In genomic region chr3:195542691-195543641, GRCh38 we compare ENCODE assay signal across 1 cellular context.
TF ChIP-seq lines count a peak whose summit lies in the region.

Gene PPP1R2, minus strand, starts transcription at chr3:195543325. Its CDS starts 300 bp downstream, at chr3:195543025.

TF ChIP-seq in HepG2, 621 proteins besides CTCF, POLR2A, EP300 and RAD21 (continued from another document and continues in another):
- TF ChIP-seq SOX6 (IDR thresholded peaks at IDR 0.05), result no peak
- peak; percentile 72 for TF ChIP-seq SOX6 (CRISPR knock-in tag; IDR thresholded peaks at IDR 0.05)
- TF ChIP-seq, protein P1, sequence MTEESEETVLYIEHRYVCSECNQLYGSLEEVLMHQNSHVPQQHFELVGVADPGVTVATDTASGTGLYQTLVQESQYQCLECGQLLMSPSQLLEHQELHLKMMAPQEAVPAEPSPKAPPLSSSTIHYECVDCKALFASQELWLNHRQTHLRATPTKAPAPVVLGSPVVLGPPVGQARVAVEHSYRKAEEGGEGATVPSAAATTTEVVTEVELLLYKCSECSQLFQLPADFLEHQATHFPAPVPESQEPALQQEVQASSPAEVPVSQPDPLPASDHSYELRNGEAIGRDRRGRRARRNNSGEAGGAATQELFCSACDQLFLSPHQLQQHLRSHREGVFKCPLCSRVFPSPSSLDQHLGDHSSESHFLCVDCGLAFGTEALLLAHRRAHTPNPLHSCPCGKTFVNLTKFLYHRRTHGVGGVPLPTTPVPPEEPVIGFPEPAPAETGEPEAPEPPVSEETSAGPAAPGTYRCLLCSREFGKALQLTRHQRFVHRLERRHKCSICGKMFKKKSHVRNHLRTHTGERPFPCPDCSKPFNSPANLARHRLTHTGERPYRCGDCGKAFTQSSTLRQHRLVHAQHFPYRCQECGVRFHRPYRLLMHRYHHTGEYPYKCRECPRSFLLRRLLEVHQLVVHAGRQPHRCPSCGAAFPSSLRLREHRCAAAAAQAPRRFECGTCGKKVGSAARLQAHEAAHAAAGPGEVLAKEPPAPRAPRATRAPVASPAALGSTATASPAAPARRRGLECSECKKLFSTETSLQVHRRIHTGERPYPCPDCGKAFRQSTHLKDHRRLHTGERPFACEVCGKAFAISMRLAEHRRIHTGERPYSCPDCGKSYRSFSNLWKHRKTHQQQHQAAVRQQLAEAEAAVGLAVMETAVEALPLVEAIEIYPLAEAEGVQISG (CRISPR knock-in tag; IDR thresholded peaks at IDR 0.05), result no peak; the same call in 1 of the 2 replicates
- TF ChIP-seq ZNF580 (CRISPR knock-in tag; IDR thresholded peaks at IDR 0.05; ENCODE audit: borderline replicate concordance, low read depth), result no peak
- peak; percentile 4; the same call in 1 of the 2 replicates for TF ChIP-seq MEIS1 (CRISPR knock-in tag; IDR thresholded peaks at IDR 0.05; ENCODE audit: borderline replicate concordance)
- TF ChIP-seq XBP1 (CRISPR knock-in tag; IDR thresholded peaks at IDR 0.05), result no peak
- TF ChIP-seq IKZF1 (IDR thresholded peaks at IDR 0.05), result no peak
- no peak for TF ChIP-seq ZSCAN30 (CRISPR knock-in tag; IDR thresholded peaks at IDR 0.05)
- TF ChIP-seq MAFK (conservative IDR thresholded peaks at IDR 0.05 in 1 of 2, IDR thresholded peaks at IDR 0.05 in 1 of 2; ENCODE audit: low read length in 2 of 2), result no peak
- peak; percentile 69; the same call in 1 of the 2 replicates for TF ChIP-seq ZNF143 (CRISPR knock-in tag; IDR thresholded peaks at IDR 0.05)
- TF ChIP-seq, protein P2, sequence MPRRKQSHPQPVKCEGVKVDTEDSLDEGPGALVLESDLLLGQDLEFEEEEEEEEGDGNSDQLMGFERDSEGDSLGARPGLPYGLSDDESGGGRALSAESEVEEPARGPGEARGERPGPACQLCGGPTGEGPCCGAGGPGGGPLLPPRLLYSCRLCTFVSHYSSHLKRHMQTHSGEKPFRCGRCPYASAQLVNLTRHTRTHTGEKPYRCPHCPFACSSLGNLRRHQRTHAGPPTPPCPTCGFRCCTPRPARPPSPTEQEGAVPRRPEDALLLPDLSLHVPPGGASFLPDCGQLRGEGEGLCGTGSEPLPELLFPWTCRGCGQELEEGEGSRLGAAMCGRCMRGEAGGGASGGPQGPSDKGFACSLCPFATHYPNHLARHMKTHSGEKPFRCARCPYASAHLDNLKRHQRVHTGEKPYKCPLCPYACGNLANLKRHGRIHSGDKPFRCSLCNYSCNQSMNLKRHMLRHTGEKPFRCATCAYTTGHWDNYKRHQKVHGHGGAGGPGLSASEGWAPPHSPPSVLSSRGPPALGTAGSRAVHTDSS (CRISPR knock-in tag; conservative IDR thresholded peaks at IDR 0.05), result no peak
- TF ChIP-seq, protein P3, sequence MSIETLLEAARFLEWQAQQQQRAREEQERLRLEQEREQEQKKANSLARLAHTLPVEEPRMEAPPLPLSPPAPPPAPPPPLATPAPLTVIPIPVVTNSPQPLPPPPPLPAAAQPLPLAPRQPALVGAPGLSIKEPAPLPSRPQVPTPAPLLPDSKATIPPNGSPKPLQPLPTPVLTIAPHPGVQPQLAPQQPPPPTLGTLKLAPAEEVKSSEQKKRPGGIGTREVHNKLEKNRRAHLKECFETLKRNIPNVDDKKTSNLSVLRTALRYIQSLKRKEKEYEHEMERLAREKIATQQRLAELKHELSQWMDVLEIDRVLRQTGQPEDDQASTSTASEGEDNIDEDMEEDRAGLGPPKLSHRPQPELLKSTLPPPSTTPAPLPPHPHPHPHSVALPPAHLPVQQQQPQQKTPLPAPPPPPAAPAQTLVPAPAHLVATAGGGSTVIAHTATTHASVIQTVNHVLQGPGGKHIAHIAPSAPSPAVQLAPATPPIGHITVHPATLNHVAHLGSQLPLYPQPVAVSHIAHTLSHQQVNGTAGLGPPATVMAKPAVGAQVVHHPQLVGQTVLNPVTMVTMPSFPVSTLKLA (IDR thresholded peaks at IDR 0.05), result no peak
- peak; percentile 59; the same call in 1 of the 2 replicates for TF ChIP-seq MIER3 (CRISPR knock-in tag; IDR thresholded peaks at IDR 0.05; ENCODE audit: borderline replicate concordance)
- TF ChIP-seq, protein P4, sequence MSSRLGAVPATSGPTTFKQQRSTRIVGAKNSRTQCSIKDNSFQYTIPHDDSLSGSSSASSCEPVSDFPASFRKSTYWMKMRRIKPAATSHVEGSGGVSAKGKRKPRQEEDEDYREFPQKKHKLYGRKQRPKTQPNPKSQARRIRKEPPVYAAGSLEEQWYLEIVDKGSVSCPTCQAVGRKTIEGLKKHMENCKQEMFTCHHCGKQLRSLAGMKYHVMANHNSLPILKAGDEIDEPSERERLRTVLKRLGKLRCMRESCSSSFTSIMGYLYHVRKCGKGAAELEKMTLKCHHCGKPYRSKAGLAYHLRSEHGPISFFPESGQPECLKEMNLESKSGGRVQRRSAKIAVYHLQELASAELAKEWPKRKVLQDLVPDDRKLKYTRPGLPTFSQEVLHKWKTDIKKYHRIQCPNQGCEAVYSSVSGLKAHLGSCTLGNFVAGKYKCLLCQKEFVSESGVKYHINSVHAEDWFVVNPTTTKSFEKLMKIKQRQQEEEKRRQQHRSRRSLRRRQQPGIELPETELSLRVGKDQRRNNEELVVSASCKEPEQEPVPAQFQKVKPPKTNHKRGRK (CRISPR knock-in tag; IDR thresholded peaks at IDR 0.05), result no peak
- peak; percentile 96 for TF ChIP-seq PHF8 (CRISPR knock-in tag; IDR thresholded peaks at IDR 0.05)
- no peak for TF ChIP-seq REXO4 (CRISPR knock-in tag; IDR thresholded peaks at IDR 0.05; ENCODE audit: borderline replicate concordance)
- no peak for TF ChIP-seq ZNF33A (CRISPR knock-in tag; IDR thresholded peaks at IDR 0.05; ENCODE audit: borderline replicate concordance)
- no peak for TF ChIP-seq ZNF841 (CRISPR knock-in tag; IDR thresholded peaks at IDR 0.05; ENCODE audit: borderline replicate concordance)
- no peak for TF ChIP-seq TBX3 (IDR thresholded peaks at IDR 0.05; ENCODE audit: borderline replicate concordance)
- TF ChIP-seq GLMP (CRISPR knock-in tag; IDR thresholded peaks at IDR 0.05; ENCODE audit: borderline replicate concordance), result no peak
- TF ChIP-seq TCF7L2 (IDR thresholded peaks at IDR 0.05; ENCODE audit: low read depth, low read length), result no peak
- TF ChIP-seq, protein P5, sequence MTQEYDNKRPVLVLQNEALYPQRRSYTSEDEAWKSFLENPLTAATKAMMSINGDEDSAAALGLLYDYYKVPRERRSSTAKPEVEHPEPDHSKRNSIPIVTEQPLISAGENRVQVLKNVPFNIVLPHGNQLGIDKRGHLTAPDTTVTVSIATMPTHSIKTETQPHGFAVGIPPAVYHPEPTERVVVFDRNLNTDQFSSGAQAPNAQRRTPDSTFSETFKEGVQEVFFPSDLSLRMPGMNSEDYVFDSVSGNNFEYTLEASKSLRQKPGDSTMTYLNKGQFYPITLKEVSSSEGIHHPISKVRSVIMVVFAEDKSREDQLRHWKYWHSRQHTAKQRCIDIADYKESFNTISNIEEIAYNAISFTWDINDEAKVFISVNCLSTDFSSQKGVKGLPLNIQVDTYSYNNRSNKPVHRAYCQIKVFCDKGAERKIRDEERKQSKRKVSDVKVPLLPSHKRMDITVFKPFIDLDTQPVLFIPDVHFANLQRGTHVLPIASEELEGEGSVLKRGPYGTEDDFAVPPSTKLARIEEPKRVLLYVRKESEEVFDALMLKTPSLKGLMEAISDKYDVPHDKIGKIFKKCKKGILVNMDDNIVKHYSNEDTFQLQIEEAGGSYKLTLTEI (CRISPR knock-in tag; conservative IDR thresholded peaks at IDR 0.05), result no peak
- no peak for TF ChIP-seq RELA (CRISPR knock-in tag; IDR thresholded peaks at IDR 0.05)
- no peak for TF ChIP-seq U2AF1 (optimal IDR thresholded peaks at IDR 0.05; ENCODE audit: low read depth, low read length)
- TF ChIP-seq MXD4 (CRISPR knock-in tag; IDR thresholded peaks at IDR 0.05), result peak; percentile 48; the same call in 1 of the 2 replicates
- TF ChIP-seq ZNF230 (CRISPR knock-in tag; IDR thresholded peaks at IDR 0.05), result no peak
- TF ChIP-seq, protein P6, sequence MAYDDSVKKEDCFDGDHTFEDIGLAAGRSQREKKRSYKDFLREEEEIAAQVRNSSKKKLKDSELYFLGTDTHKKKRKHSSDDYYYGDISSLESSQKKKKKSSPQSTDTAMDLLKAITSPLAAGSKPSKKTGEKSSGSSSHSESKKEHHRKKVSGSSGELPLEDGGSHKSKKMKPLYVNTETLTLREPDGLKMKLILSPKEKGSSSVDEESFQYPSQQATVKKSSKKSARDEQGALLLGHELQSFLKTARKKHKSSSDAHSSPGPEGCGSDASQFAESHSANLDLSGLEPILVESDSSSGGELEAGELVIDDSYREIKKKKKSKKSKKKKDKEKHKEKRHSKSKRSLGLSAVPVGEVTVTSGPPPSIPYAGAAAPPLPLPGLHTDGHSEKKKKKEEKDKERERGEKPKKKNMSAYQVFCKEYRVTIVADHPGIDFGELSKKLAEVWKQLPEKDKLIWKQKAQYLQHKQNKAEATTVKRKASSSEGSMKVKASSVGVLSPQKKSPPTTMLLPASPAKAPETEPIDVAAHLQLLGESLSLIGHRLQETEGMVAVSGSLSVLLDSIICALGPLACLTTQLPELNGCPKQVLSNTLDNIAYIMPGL (CRISPR knock-in tag; IDR thresholded peaks at IDR 0.05; ENCODE audit: borderline replicate concordance in 1 of 2, low read depth in 1 of 2), result peak; percentile 45 to 88
- peak; percentile 44 for TF ChIP-seq YEATS2 (CRISPR knock-in tag; IDR thresholded peaks at IDR 0.05; ENCODE audit: borderline replicate concordance)
- TF ChIP-seq, protein P7, sequence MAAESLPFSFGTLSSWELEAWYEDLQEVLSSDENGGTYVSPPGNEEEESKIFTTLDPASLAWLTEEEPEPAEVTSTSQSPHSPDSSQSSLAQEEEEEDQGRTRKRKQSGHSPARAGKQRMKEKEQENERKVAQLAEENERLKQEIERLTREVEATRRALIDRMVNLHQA (CRISPR knock-in tag; IDR thresholded peaks at IDR 0.05), result no peak
- TF ChIP-seq GFI1 (CRISPR knock-in tag; IDR thresholded peaks at IDR 0.05; ENCODE audit: borderline replicate concordance), result no peak
- TF ChIP-seq FUBP1 (CRISPR knock-in tag; IDR thresholded peaks at IDR 0.05; ENCODE audit: borderline replicate concordance), result no peak
- no peak for TF ChIP-seq TFAP4 (IDR thresholded peaks at IDR 0.05; ENCODE audit: borderline replicate concordance, low read depth)
- TF ChIP-seq ATF4 (CRISPR knock-in tag; IDR thresholded peaks at IDR 0.05), result no peak
- peak; percentile 77 for TF ChIP-seq MXI1 (IDR thresholded peaks at IDR 0.05; ENCODE audit: borderline replicate concordance, low read depth, low read length)
- TF ChIP-seq, protein P8, sequence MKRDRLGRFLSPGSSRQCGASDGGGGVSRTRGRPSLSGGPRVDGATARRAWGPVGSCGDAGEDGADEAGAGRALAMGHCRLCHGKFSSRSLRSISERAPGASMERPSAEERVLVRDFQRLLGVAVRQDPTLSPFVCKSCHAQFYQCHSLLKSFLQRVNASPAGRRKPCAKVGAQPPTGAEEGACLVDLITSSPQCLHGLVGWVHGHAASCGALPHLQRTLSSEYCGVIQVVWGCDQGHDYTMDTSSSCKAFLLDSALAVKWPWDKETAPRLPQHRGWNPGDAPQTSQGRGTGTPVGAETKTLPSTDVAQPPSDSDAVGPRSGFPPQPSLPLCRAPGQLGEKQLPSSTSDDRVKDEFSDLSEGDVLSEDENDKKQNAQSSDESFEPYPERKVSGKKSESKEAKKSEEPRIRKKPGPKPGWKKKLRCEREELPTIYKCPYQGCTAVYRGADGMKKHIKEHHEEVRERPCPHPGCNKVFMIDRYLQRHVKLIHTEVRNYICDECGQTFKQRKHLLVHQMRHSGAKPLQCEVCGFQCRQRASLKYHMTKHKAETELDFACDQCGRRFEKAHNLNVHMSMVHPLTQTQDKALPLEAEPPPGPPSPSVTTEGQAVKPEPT (CRISPR knock-in tag; IDR thresholded peaks at IDR 0.05; ENCODE audit: low read depth), result no peak
- TF ChIP-seq POLR2AphosphoS5 (IDR thresholded peaks at IDR 0.05; ENCODE audit: low read depth, low read length), result peak; percentile 95
- no peak; the same call in 1 of the 2 replicates for TF ChIP-seq ZBTB20 (CRISPR knock-in tag; IDR thresholded peaks at IDR 0.05; ENCODE audit: borderline replicate concordance, low read depth)
- TF ChIP-seq PRMT3 (CRISPR knock-in tag; IDR thresholded peaks at IDR 0.05; ENCODE audit: borderline replicate concordance, low read depth), result no peak
- no peak for TF ChIP-seq NR2F6 (IDR thresholded peaks at IDR 0.05)
- TF ChIP-seq NR2F6 (CRISPR knock-in tag; IDR thresholded peaks at IDR 0.05), result no peak
- TF ChIP-seq, protein P9, sequence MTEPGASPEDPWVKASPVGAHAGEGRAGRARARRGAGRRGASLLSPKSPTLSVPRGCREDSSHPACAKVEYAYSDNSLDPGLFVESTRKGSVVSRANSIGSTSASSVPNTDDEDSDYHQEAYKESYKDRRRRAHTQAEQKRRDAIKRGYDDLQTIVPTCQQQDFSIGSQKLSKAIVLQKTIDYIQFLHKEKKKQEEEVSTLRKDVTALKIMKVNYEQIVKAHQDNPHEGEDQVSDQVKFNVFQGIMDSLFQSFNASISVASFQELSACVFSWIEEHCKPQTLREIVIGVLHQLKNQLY (CRISPR knock-in tag; IDR thresholded peaks at IDR 0.05), result no peak
